In genomic region chr9:12659220-12659619, GRCh38 we compare ENCODE assay signal across 37 cellular contexts. TPM values are rescaled to one million over a fixed set of nuclear protein-coding genes. Genes with fewer than 3 reads are reported as not detected.
"Had no signal": no experiment of that assay in that cellular context is flagged by ENCODE, and none has a peak within 500 bp of the region (broad histone marks: within the 10 kb centered on the region; RNA-seq: fewer than 3 reads in every experiment).

No MANE protein-coding gene starts in this region.

- H3K9me3 ChIP-seq: ascending aorta had no signal

- DNase-seq: activated B cell treated with CpG ODN at 0.5 μM for 24 hours; activated CD4-positive, alpha-beta memory T cell treated with anti-CD3 and anti-CD28 coated beads for 36 hours; activated CD4-positive, alpha-beta T cell treated with anti-CD3 and anti-CD28 coated beads for 1 hour; activated CD4-positive, alpha-beta T cell treated with anti-CD3 and anti-CD28 coated beads for 36 hours; activated CD4-positive, alpha-beta T cell treated with anti-CD3 and anti-CD28 coated beads for 48 hours; activated CD4-positive, alpha-beta T cell treated with anti-CD3 and anti-CD28 coated beads, Interleukin-2, amount 50 U/mL, for 1 hour; activated CD4-positive, alpha-beta T cell treated with anti-CD3 and anti-CD28 coated beads, Interleukin-2, amount 50 U/mL, for 4 hours; activated CD8-positive, alpha-beta memory T cell treated with anti-CD3 and anti-CD28 coated beads, Interleukin-2, amount 50 U/mL, for 4 hours; activated CD8-positive, alpha-beta T cell treated with anti-CD3 and anti-CD28 coated beads for 36 hours; activated effector memory CD4-positive, alpha-beta T cell treated with Interleukin-2 at 50 U/mL for 16 hours; activated gamma-delta T cell; activated naive CD4-positive, alpha-beta T cell treated with anti-CD3 and anti-CD28 coated beads, Interleukin-2, amount 10 ng/mL, durations not matched to agents 7 days and 5 days; activated naive CD4-positive, alpha-beta T cell treated with Interleukin-2 at 50 U/mL for 16 hours; activated naive CD8-positive, alpha-beta T cell treated with anti-CD3 and anti-CD28 coated beads, Interleukin-2, amount 10 ng/mL, durations not matched to agents 7 days and 5 days; activated naive CD8-positive, alpha-beta T cell treated with anti-CD3 and anti-CD28 coated beads, Interleukin-2, amount 50 U/mL, for 24 hours; activated T-cell treated with anti-CD3 and anti-CD28 coated beads for 4 hours; activated T-cell treated with anti-CD3 and anti-CD28 coated beads, Interleukin-2, amount 50 U/mL, for 1 hour; activated T-cell treated with anti-CD3 and anti-CD28 coated beads, Interleukin-2, amount 50 U/mL, for 4 hours; activated T-cell treated with anti-CD3 and anti-CD28 coated beads, Interleukin-2, amount 50 U/mL, for 72 hours; amygdala; caudate nucleus; cerebellar nuclear complex; SW 1271; T-helper 1 cell; T-helper 2 cell; T-helper 9 cell had no signal

- H3K36me3 ChIP-seq: ascending aorta, cardiac muscle cell had no signal

- H3K9me3 Mint-ChIP-seq: activated B cell treated with CpG ODN at 0.5 μM for 24 hours had no signal

- H3K4me3 Mint-ChIP-seq: activated B cell treated with CpG ODN at 0.5 μM for 24 hours; activated CD4-positive, alpha-beta memory T cell treated with anti-CD3 and anti-CD28 coated beads for 36 hours; activated CD4-positive, alpha-beta T cell treated with anti-CD3 and anti-CD28 coated beads for 36 hours; activated CD8-positive, alpha-beta T cell treated with anti-CD3 and anti-CD28 coated beads for 36 hours; activated naive CD4-positive, alpha-beta T cell treated with anti-CD3 and anti-CD28 coated beads, Interleukin-2, amount 10 ng/mL, durations not matched to agents 7 days and 5 days; activated naive CD4-positive, alpha-beta T cell treated with anti-CD3 and anti-CD28 coated beads, Interleukin-2, amount 50 U/mL, for 24 hours; activated naive CD8-positive, alpha-beta T cell; activated naive CD8-positive, alpha-beta T cell treated with anti-CD3 and anti-CD28 coated beads, Interleukin-2, amount 10 ng/mL, durations not matched to agents 7 days and 5 days; activated naive CD8-positive, alpha-beta T cell treated with anti-CD3 and anti-CD28 coated beads, Interleukin-2, amount 50 U/mL, for 24 hours; activated T-cell treated with anti-CD3 and anti-CD28 coated beads, Interleukin-2, amount 50 U/mL, for 4 hours; activated T-cell treated with anti-CD3 and anti-CD28 coated beads, Interleukin-2, amount 50 U/mL, for 72 hours; brain; central memory CD8-positive, alpha-beta T cell; T-helper 1 cell treated with Interleukin-12 subunit alpha and Interleukin-12 subunit beta and Interleukin-4 antibody, amounts not matched to agents 30 μg/mL and 1 μg/mL, for 36 hours; T-helper 2 cell treated with Interferon-gamma antibody and Interleukin-4, amounts not matched to agents 5 μg/mL and 100 μg/mL, for 36 hours had no signal

- H3K27me3 Mint-ChIP-seq: activated B cell treated with CpG ODN at 0.5 μM for 24 hours; activated CD4-positive, alpha-beta memory T cell treated with anti-CD3 and anti-CD28 coated beads for 36 hours; activated CD4-positive, alpha-beta T cell treated with anti-CD3 and anti-CD28 coated beads for 36 hours; activated CD8-positive, alpha-beta T cell treated with anti-CD3 and anti-CD28 coated beads for 36 hours; activated naive CD4-positive, alpha-beta T cell treated with anti-CD3 and anti-CD28 coated beads, Interleukin-2, amount 10 ng/mL, durations not matched to agents 7 days and 5 days; activated naive CD4-positive, alpha-beta T cell treated with anti-CD3 and anti-CD28 coated beads, Interleukin-2, amount 50 U/mL, for 24 hours; activated naive CD8-positive, alpha-beta T cell; activated naive CD8-positive, alpha-beta T cell treated with anti-CD3 and anti-CD28 coated beads, Interleukin-2, amount 10 ng/mL, durations not matched to agents 7 days and 5 days; activated naive CD8-positive, alpha-beta T cell treated with anti-CD3 and anti-CD28 coated beads, Interleukin-2, amount 50 U/mL, for 24 hours; brain; central memory CD8-positive, alpha-beta T cell had no signal

- H3K4me1 Mint-ChIP-seq: activated B cell treated with CpG ODN at 0.5 μM for 24 hours; activated CD4-positive, alpha-beta T cell treated with anti-CD3 and anti-CD28 coated beads for 36 hours; activated naive CD4-positive, alpha-beta T cell treated with anti-CD3 and anti-CD28 coated beads, Interleukin-2, amount 10 ng/mL, durations not matched to agents 7 days and 5 days; activated naive CD4-positive, alpha-beta T cell treated with anti-CD3 and anti-CD28 coated beads, Interleukin-2, amount 50 U/mL, for 24 hours; activated naive CD8-positive, alpha-beta T cell treated with anti-CD3 and anti-CD28 coated beads, Interleukin-2, amount 10 ng/mL, durations not matched to agents 7 days and 5 days; activated naive CD8-positive, alpha-beta T cell treated with anti-CD3 and anti-CD28 coated beads, Interleukin-2, amount 50 U/mL, for 24 hours; brain; central memory CD8-positive, alpha-beta T cell had no signal

- ATAC-seq: activated CD4-positive, alpha-beta T cell treated with anti-CD3 and anti-CD28 coated beads for 36 hours; activated CD8-positive, alpha-beta T cell treated with anti-CD3 and anti-CD28 coated beads for 36 hours; activated naive CD8-positive, alpha-beta T cell treated with anti-CD3 and anti-CD28 coated beads, Interleukin-2, amount 50 U/mL, for 24 hours; activated T-cell treated with anti-CD3 and anti-CD28 coated beads, Interleukin-2, amount 50 U/mL, for 4 hours; activated T-cell treated with anti-CD3 and anti-CD28 coated beads, Interleukin-2, amount 50 U/mL, for 72 hours had no signal

- H3K27ac Mint-ChIP-seq: activated B cell treated with CpG ODN at 0.5 μM for 24 hours; activated CD4-positive, alpha-beta memory T cell treated with anti-CD3 and anti-CD28 coated beads for 36 hours; activated CD4-positive, alpha-beta T cell treated with anti-CD3 and anti-CD28 coated beads for 36 hours; activated CD8-positive, alpha-beta T cell treated with anti-CD3 and anti-CD28 coated beads for 36 hours; activated naive CD4-positive, alpha-beta T cell treated with anti-CD3 and anti-CD28 coated beads, Interleukin-2, amount 10 ng/mL, durations not matched to agents 7 days and 5 days; activated naive CD4-positive, alpha-beta T cell treated with anti-CD3 and anti-CD28 coated beads, Interleukin-2, amount 50 U/mL, for 24 hours; activated naive CD8-positive, alpha-beta T cell; activated naive CD8-positive, alpha-beta T cell treated with anti-CD3 and anti-CD28 coated beads, Interleukin-2, amount 10 ng/mL, durations not matched to agents 7 days and 5 days; activated naive CD8-positive, alpha-beta T cell treated with anti-CD3 and anti-CD28 coated beads, Interleukin-2, amount 50 U/mL, for 24 hours; activated T-cell treated with anti-CD3 and anti-CD28 coated beads, Interleukin-2, amount 50 U/mL, for 72 hours; activated T-helper 2 cell treated with anti-CD3 and anti-CD28 coated beads, Interferon-gamma antibody, Interleukin-2, Interleukin-4, amounts not matched to agents 10 μg/mL and 5 μg/mL and 100 μg/mL, durations not matched to agents 14 hours and 24 hours and 36 hours; brain; T-helper 1 cell treated with Interleukin-12 subunit alpha and Interleukin-12 subunit beta and Interleukin-4 antibody, amounts not matched to agents 30 μg/mL and 1 μg/mL, for 36 hours; T-helper 2 cell treated with Interferon-gamma antibody and Interleukin-4, amounts not matched to agents 5 μg/mL and 100 μg/mL, for 36 hours had no signal

- H3K27ac ChIP-seq: ascending aorta, cardiac muscle cell, VCaP had no signal

- H3K4me3 ChIP-seq: ascending aorta, cardiac muscle cell had no signal

- H3K27me3 ChIP-seq: ascending aorta, cardiac muscle cell had no signal

- H3K4me1 ChIP-seq: ascending aorta had no signal

- H3K36me3 Mint-ChIP-seq: activated CD4-positive, alpha-beta memory T cell treated with anti-CD3 and anti-CD28 coated beads for 36 hours; activated naive CD4-positive, alpha-beta T cell treated with anti-CD3 and anti-CD28 coated beads, Interleukin-2, amount 10 ng/mL, durations not matched to agents 7 days and 5 days; activated naive CD4-positive, alpha-beta T cell treated with anti-CD3 and anti-CD28 coated beads, Interleukin-2, amount 50 U/mL, for 24 hours; activated naive CD8-positive, alpha-beta T cell; activated naive CD8-positive, alpha-beta T cell treated with anti-CD3 and anti-CD28 coated beads, Interleukin-2, amount 10 ng/mL, durations not matched to agents 7 days and 5 days; brain had no signal

RNA-seq across cellular contexts. Expression of gene TYRP1, which starts 34.0 kb away (rescaled TPM):
- total RNA-seq: activated B cell treated with CpG ODN at 0.5 μM for 24 hours; activated CD4-positive, alpha-beta memory T cell treated with anti-CD3 and anti-CD28 coated beads for 36 hours; activated CD4-positive, alpha-beta T cell treated with anti-CD3 and anti-CD28 coated beads for 36 hours; activated CD8-positive, alpha-beta memory T cell treated with anti-CD3 and anti-CD28 coated beads for 36 hours; activated CD8-positive, alpha-beta T cell treated with anti-CD3 and anti-CD28 coated beads for 36 hours; activated naive CD8-positive, alpha-beta T cell treated with anti-CD3 and anti-CD28 coated beads, Interleukin-2, amount 10 ng/mL, durations not matched to agents 7 days and 5 days; activated T-cell treated with anti-CD3 and anti-CD28 coated beads, Interleukin-2, amount 50 U/mL, for 4 hours; activated T-cell treated with anti-CD3 and anti-CD28 coated beads, Interleukin-2, amount 50 U/mL, for 72 hours; activated T-helper 2 cell treated with anti-CD3 and anti-CD28 coated beads, Interferon-gamma antibody, Interleukin-2, Interleukin-4, amounts not matched to agents 10 μg/mL and 5 μg/mL and 100 μg/mL, durations not matched to agents 14 hours and 24 hours and 36 hours; ascending aorta had no signal
